8 cellular contexts compared by ENCODE assay signal in genomic region chr10:30705086-30705624, GRCh38.
DNase-seq lines count a peak whose midpoint lies in the region; ATAC-seq lines count a peak whose summit lies in the region.

No MANE protein-coding gene starts in this region.

- H3K4me3 Mint-ChIP-seq in stimulated activated memory B cell treated with anti-CD40 and anti-IgM and Interleukin-4, amounts not matched to agents 10 μg/mL and 1 μg/mL and 100 μg/mL, for 72 hours = peak overlapping the region; percentile 76

- no peaks in the 10 kb centered on the region for H3K36me3 Mint-ChIP-seq in stimulated activated memory B cell treated with anti-CD40 and anti-IgM and Interleukin-4, amounts not matched to agents 10 μg/mL and 1 μg/mL and 100 μg/mL, for 72 hours

- H3K27me3 Mint-ChIP-seq in stimulated activated memory B cell treated with anti-CD40 and anti-IgM and Interleukin-4, amounts not matched to agents 10 μg/mL and 1 μg/mL and 100 μg/mL, for 72 hours = no peaks in the 10 kb centered on the region

- H3K4me1 Mint-ChIP-seq in stimulated activated memory B cell treated with anti-CD40 and anti-IgM and Interleukin-4, amounts not matched to agents 10 μg/mL and 1 μg/mL and 100 μg/mL, for 72 hours = peaks cover 49% of the 10 kb centered on the region

- no peaks in the 10 kb centered on the region for H3K9me3 Mint-ChIP-seq in stimulated activated memory B cell treated with anti-CD40 and anti-IgM and Interleukin-4, amounts not matched to agents 10 μg/mL and 1 μg/mL and 100 μg/mL, for 72 hours

- ATAC-seq in HG03039 (IDR thresholded peaks at IDR 0.05; ENCODE audit: unreplicated experiment) = peak; percentile 56
- peak; percentile 81 for ATAC-seq in stimulated activated memory B cell treated with anti-CD40 and anti-IgM and Interleukin-4, amounts not matched to agents 10 μg/mL and 1 μg/mL and 100 μg/mL, for 72 hours

- DNase-seq in activated CD8-positive, alpha-beta memory T cell treated with anti-CD3 and anti-CD28 coated beads for 24 hours = peak; percentile 79
- DNase-seq in activated CD8-positive, alpha-beta memory T cell treated with anti-CD3 and anti-CD28 coated beads, Interleukin-2, amount 50 U/mL, for 4 hours = no peak
- DNase-seq in activated CD4-positive, alpha-beta T cell treated with anti-CD3 and anti-CD28 coated beads, Interleukin-2, amount 50 U/mL, for 1 hour = peak; percentile 25
- DNase-seq in T-helper 9 cell = no peak
- DNase-seq in D341Med (ENCODE audit: low spot score) = no peak
- DNase-seq in UCSD-AML1 (lab: John Stamatoyannopoulos, UW; ENCODE audit: unreplicated experiment) = no peak

- H3K27ac Mint-ChIP-seq in stimulated activated memory B cell treated with anti-CD40 and anti-IgM and Interleukin-4, amounts not matched to agents 10 μg/mL and 1 μg/mL and 100 μg/mL, for 72 hours = peak overlapping the region; percentile 90

Comparison
In these comparisons a context has a peak if more than half of its experiments do, and no peak if none do; other contexts are left out.
1. DNase-seq: peak in activated CD8-positive, alpha-beta memory T cell treated with anti-CD3 and anti-CD28 coated beads for 24 hours (single experiment) and activated CD4-positive, alpha-beta T cell treated with anti-CD3 and anti-CD28 coated beads, Interleukin-2, amount 50 U/mL, for 1 hour (single experiment); none in activated CD8-positive, alpha-beta memory T cell treated with anti-CD3 and anti-CD28 coated beads, Interleukin-2, amount 50 U/mL, for 4 hours (single experiment), T-helper 9 cell (single experiment), D341Med (single experiment) and UCSD-AML1 (single experiment).